In the genomic region with DNA sequence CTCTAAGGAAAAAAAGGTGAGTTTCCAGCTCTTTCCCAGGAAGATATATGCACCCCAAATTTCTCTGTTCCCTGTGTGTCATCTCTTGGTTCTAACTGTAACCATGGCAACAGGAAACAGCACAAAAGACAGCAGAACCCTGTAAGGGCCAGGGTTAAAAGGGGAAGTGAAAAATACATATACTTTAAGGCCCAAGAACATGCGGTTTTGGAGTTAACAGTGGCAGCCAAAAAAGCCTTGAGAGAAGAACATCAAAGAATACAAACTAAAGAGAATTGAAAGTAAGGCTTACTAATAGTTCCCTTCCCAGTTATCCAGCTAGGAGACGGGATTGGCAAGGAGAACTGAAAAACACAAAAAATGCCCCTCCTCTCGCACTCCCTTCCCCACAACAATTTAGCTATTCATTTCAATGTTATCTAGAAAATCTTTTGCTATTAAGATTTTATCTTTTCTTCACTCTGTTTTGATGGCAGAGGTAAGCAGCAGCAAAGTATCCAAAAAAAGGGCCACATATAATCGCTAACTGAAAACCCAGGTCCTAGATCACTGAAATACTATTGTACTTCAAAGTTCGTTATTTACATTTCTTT, we compare ENCODE assay signal across 8 cellular contexts. TPM values are rescaled to one million over a fixed set of nuclear protein-coding genes. Genes with fewer than 3 reads are reported as not detected.
DNase-seq lines count a peak whose midpoint lies in the region; ATAC-seq and TF ChIP-seq lines count a peak whose summit lies in the region.

No MANE protein-coding gene starts in this region.

- H3K79me2 ChIP-seq in SK-N-SH (ENCODE audit: insufficient read depth) (peaks cover 61% of the 10 kb centered on the region), Loucy (ENCODE audit: insufficient read depth, low read length) (peaks cover 56% of the 10 kb centered on the region)

- peak overlapping the region; percentile 89 for H3K4me2 ChIP-seq in SK-N-SH
- peak overlapping the region; percentile 90 for H3K4me2 ChIP-seq in Loucy (ENCODE audit: low read depth, low read length, poor library complexity, severe bottlenecking)

- no peak for DNase-seq in SK-N-SH
- DNase-seq in adrenal gland = peak in 1 of 7 donors; percentile 18
- no peak for DNase-seq in tibial artery
- no peak for DNase-seq in NCI-H2081 treated with DMSO at 0.1 percent for 48 hours (lab: John Stamatoyannopoulos, UW)

- H3F3A ChIP-seq in SK-N-SH (replicated peaks; ENCODE audit: insufficient read depth) = no peaks in the 10 kb centered on the region
- H3F3A ChIP-seq in Loucy (ENCODE audit: low read depth) = no peaks in the 10 kb centered on the region

- H3K4me1 ChIP-seq in SK-N-SH (ENCODE audit: control insufficient read depth in 1 of 2, insufficient read depth in 2 of 2, low read depth in 1 of 2, low read length in 1 of 2) (peaks cover 10 to 13% of the 10 kb centered on the region in 2 experiments; a peak in 3 of 4 replicates), Loucy (ENCODE audit: insufficient read depth, low read length, poor library complexity, severe bottlenecking) (peaks cover 27% of the 10 kb centered on the region), adrenal gland (replicated peaks in 1 of 2) (peaks cover 26 to 46% of the 10 kb centered on the region in 2 donors), tibial artery (peaks cover 0 to 55% (median 30%) of the 10 kb centered on the region in 4 donors)

- 63% methylated on average over 5 of the region's 5 CpGs for WGBS in SK-N-SH (ENCODE audit: low lambda C conversion rate)
- 14 to 17% (median 16%) methylated on average over 5 of the region's 5 CpGs for WGBS in adrenal gland, 4 donors

- H3K4me3 ChIP-seq in SK-N-SH (ENCODE audit: low read depth in 2 of 2, low read length in 1 of 2) (peak overlapping the region; percentile 55 to 68), Loucy (ENCODE audit: low read length, poor library complexity, severe bottlenecking) (peak overlapping the region; percentile 85), adrenal gland (peak overlapping the region in 2 of 4 donors; percentile 75 to 78), tibial artery (peak overlapping the region; percentile 73 to 80)

- TF ChIP-seq RAD21 in SK-N-SH (IDR thresholded peaks at IDR 0.05; ENCODE audit: low read length) = no peak

- intact Hi-C loops in adrenal gland (cut with DNase I) (no loop called here), tibial artery (cut with DNase I; ENCODE audit: low total_unique reads) (loop anchor here (10.0 kb wide), 1 partner anchor 62 kb away; no protein-coding TSS in a partner anchor)

- H3K27me3 ChIP-seq in SK-N-SH (ENCODE audit: insufficient read depth) (no peaks in the 10 kb centered on the region), Loucy (ENCODE audit: insufficient read depth, low read length, poor library complexity, severe bottlenecking) (no peaks in the 10 kb centered on the region), adrenal gland (no peaks in the 10 kb centered on the region), layer of hippocampus (ENCODE audit: control insufficient read depth, insufficient read depth, low read length) (no peaks in the 10 kb centered on the region), tibial artery (no peaks in the 10 kb centered on the region)

- TF ChIP-seq EP300 in SK-N-SH (IDR thresholded peaks at IDR 0.05; ENCODE audit: borderline replicate concordance in 1 of 2, low read depth in 1 of 2, low read length in 1 of 2) = no peak

- ATAC-seq in SK-N-SH treated with all-trans-retinoic acid at 6 μM for 48 hours = no peak
- peak; percentile 56 for ATAC-seq in GM21737 (IDR thresholded peaks at IDR 0.05; ENCODE audit: unreplicated experiment)

- H3K9ac ChIP-seq in SK-N-SH (peak overlapping the region; percentile 76), Loucy (ENCODE audit: low read depth, low read length, poor library complexity, severe bottlenecking) (peak overlapping the region; percentile 83)

- H3K9me3 ChIP-seq in SK-N-SH = no peaks in the 10 kb centered on the region
- H3K9me3 ChIP-seq in Loucy (ENCODE audit: insufficient read depth, low read depth, low read length) = no peaks in the 10 kb centered on the region
- H3K9me3 ChIP-seq in adrenal gland (replicated peaks in 1 of 3) = no peaks in the 10 kb centered on the region
- no peaks in the 10 kb centered on the region for H3K9me3 ChIP-seq in tibial artery

- CTCF ChIA-PET in SK-N-SH (lab: Yijun Ruan, JAX) = interaction anchor here (1.0 to 50.8 kb wide), 3 partner anchors 19 to 101 kb away, joined by 5 to 2107 read pairs (median 7); a partner anchor contains a TSS

- H3K9me2 ChIP-seq in SK-N-SH (no peaks in the 10 kb centered on the region), Loucy (replicated peaks; ENCODE audit: low read depth, low read length) (no peaks in the 10 kb centered on the region)

- POLR2A ChIA-PET in SK-N-SH (lab: Yijun Ruan, JAX) = no interaction called here

- TF ChIP-seq CTCF in SK-N-SH (IDR thresholded peaks at IDR 0.05) (no peak), Loucy (conservative IDR thresholded peaks at IDR 0.05; ENCODE audit: low read length) (no peak), adrenal gland (IDR thresholded peaks at IDR 0.05) (no peak), tibial artery (IDR thresholded peaks at IDR 0.05) (no peak)

- H2AFZ ChIP-seq in SK-N-SH (ENCODE audit: low read depth) (peak overlapping the region; percentile 67; the same call in 1 of the 2 replicates), Loucy (ENCODE audit: low read length) (no peak overlapping the region)

- H3K36me3 ChIP-seq in SK-N-SH (replicated peaks in 1 of 2; ENCODE audit: control insufficient read depth in 1 of 2, insufficient read depth in 2 of 2, low read length in 1 of 2) (peaks cover 12 to 28% of the 10 kb centered on the region in 2 experiments), Loucy (ENCODE audit: insufficient read depth, low read length) (no peaks in the 10 kb centered on the region), adrenal gland (replicated peaks in 1 of 2) (no peaks in the 10 kb centered on the region), tibial artery (peaks cover 0 to 5% (median 0%) of the 10 kb centered on the region in 3 donors)

- peak overlapping the region; percentile 84 to 91 for H3K27ac ChIP-seq in SK-N-SH (ENCODE audit: low read depth in 2 of 2, low read length in 1 of 2)
- peak overlapping the region in 4 of 5 donors; percentile 94 to 99 (median 97) for H3K27ac ChIP-seq in adrenal gland
- H3K27ac ChIP-seq in layer of hippocampus (ENCODE audit: low read depth, low read length) = peak overlapping the region; percentile 98
- H3K27ac ChIP-seq in tibial artery = peak overlapping the region; percentile 95 to 99

- TF ChIP-seq POLR2A in adrenal gland (IDR thresholded peaks at IDR 0.05) = no peak

- H4K20me1 ChIP-seq in SK-N-SH (ENCODE audit: insufficient read depth) (peaks cover 35% of the 10 kb centered on the region), Loucy (ENCODE audit: insufficient read depth, low read length, poor library complexity, severe bottlenecking) (peaks cover 42% of the 10 kb centered on the region)

TF ChIP-seq in SK-N-SH, 30 proteins besides CTCF, POLR2A, EP300 and RAD21:
- TF ChIP-seq JUND (IDR thresholded peaks at IDR 0.05) (no peak), RFX5 (IDR thresholded peaks at IDR 0.05; ENCODE audit: low read length) (no peak), FOXJ3 (CRISPR knock-in tag; IDR thresholded peaks at IDR 0.05) (no peak), GABPA (IDR thresholded peaks at IDR 0.05; ENCODE audit: low read depth) (no peak), NRF1 (IDR thresholded peaks at IDR 0.05; ENCODE audit: low read depth, low read length) (no peak)

TF ChIP-seq in SK-N-SH treated with all-trans-retinoic acid at 6 μM for 48 hours, 23 proteins besides CTCF, POLR2A, EP300 and RAD21:
- TF ChIP-seq OSR1 (CRISPR knock-in tag; IDR thresholded peaks at IDR 0.05) (no peak), TCF4 (CRISPR knock-in tag; IDR thresholded peaks at IDR 0.05; ENCODE audit: borderline replicate concordance) (no peak), ESRRG (CRISPR knock-in tag; IDR thresholded peaks at IDR 0.05) (no peak), ZC3H10 (CRISPR knock-in tag; IDR thresholded peaks at IDR 0.05) (no peak), ZNF8 (CRISPR knock-in tag; IDR thresholded peaks at IDR 0.05) (no peak), CSDC2 (CRISPR knock-in tag; IDR thresholded peaks at IDR 0.05) (no peak), GLIS3 (CRISPR knock-in tag; IDR thresholded peaks at IDR 0.05) (no peak), ZNF565 (CRISPR knock-in tag; conservative IDR thresholded peaks at IDR 0.05; ENCODE audit: low read depth) (no peak), SNAI2 (CRISPR knock-in tag; IDR thresholded peaks at IDR 0.05) (no peak)

RNA-seq across cellular contexts. Expression of a gene that starts 1.5 kb away (rescaled TPM):
- polyA plus RNA-seq in SK-N-SH (2012; rRNA removed) = 43.5 and 54.0 TPM in 2 replicates
- 38.1 and 44.5 TPM in 2 replicates for polyA plus RNA-seq in SK-N-SH (2012; cell fraction: cytosol; rRNA removed)
- 67.4 and 68.6 TPM in 2 replicates for polyA plus RNA-seq in SK-N-SH (2012; cell fraction: nucleus; rRNA removed)
- 10 to 100 TPM; 44.0 to 86.4 (median 58.6) TPM for total RNA-seq in adrenal gland
- polyA plus RNA-seq in adrenal gland = 10 to 100 TPM; 22.4 to 47.8 (median 33.6) TPM

RNA-seq across cellular contexts. Expression of a gene that starts 31.4 kb away (rescaled TPM):
- polyA plus RNA-seq in SK-N-SH (2012; rRNA removed) (89.8 and 109 TPM in 2 replicates), adrenal gland (10 to 100 TPM; 41.6 to 87.2 (median 45.9) TPM)
- polyA plus RNA-seq in SK-N-SH (2012; cell fraction: cytosol; rRNA removed) = 81.5 and 91.0 TPM in 2 replicates
- polyA plus RNA-seq in SK-N-SH (2012; cell fraction: nucleus; rRNA removed) = 63.5 and 95.5 TPM in 2 replicates
- 10 to 100 TPM; 20.9 to 87.9 (median 36.3) TPM for total RNA-seq in adrenal gland
